1 cellular context compared by ENCODE assay signal in the genomic region with DNA sequence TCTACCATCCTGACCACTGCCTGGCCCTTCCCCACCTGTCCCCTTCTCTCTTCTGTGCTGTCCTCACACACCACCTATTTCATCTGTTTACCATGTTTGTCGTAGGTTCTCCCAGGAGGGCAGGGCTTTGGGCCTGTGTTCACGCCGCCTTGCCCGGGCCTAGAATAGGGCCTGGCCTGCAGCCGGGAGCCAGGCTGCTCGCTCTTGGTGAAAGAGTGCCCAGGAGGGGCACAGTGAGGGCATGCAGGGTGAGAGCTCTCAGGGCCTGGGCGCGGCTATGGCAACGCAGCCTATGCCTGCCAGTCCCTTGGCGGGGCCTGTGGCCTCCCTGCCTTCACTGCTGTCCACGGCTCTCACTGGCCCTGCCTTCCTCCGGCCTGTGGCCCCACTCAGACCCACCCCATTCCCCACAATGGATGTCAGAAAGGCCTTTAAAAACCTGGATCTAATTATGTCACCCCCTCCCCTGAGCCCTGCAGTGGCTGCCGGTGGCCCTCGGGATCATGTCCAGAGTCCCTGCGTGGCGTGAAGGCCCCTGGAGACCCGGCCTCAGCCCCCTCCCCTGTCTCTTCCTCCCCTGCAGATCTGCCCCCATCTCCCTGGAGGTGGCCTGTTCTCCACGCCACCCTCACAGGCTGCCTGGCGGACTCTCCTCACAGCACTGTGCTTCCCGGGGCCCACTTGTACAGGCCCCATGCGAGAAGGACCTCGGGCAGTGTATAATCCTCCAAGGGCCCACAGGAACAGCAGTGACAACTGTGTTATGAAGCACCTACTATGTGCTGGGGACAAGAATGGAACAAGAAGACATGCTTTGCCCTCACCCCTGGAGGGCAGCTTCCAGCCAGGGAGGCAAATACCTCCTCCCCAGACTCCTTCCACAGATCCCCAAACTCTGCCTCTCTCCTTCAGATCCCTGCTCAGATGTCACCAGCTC.
TF ChIP-seq lines count a peak whose summit lies in the region.

No MANE protein-coding gene starts in this region.

TF ChIP-seq in SK-N-SH, 30 proteins besides CTCF, POLR2A, EP300 and RAD21 (continued from another document):
- TF ChIP-seq, protein P1, sequence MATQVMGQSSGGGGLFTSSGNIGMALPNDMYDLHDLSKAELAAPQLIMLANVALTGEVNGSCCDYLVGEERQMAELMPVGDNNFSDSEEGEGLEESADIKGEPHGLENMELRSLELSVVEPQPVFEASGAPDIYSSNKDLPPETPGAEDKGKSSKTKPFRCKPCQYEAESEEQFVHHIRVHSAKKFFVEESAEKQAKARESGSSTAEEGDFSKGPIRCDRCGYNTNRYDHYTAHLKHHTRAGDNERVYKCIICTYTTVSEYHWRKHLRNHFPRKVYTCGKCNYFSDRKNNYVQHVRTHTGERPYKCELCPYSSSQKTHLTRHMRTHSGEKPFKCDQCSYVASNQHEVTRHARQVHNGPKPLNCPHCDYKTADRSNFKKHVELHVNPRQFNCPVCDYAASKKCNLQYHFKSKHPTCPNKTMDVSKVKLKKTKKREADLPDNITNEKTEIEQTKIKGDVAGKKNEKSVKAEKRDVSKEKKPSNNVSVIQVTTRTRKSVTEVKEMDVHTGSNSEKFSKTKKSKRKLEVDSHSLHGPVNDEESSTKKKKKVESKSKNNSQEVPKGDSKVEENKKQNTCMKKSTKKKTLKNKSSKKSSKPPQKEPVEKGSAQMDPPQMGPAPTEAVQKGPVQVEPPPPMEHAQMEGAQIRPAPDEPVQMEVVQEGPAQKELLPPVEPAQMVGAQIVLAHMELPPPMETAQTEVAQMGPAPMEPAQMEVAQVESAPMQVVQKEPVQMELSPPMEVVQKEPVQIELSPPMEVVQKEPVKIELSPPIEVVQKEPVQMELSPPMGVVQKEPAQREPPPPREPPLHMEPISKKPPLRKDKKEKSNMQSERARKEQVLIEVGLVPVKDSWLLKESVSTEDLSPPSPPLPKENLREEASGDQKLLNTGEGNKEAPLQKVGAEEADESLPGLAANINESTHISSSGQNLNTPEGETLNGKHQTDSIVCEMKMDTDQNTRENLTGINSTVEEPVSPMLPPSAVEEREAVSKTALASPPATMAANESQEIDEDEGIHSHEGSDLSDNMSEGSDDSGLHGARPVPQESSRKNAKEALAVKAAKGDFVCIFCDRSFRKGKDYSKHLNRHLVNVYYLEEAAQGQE (IDR thresholded peaks at IDR 0.05; ENCODE audit: low read depth, low read length), result no peak
- no peak for TF ChIP-seq GABPA (IDR thresholded peaks at IDR 0.05; ENCODE audit: low read depth)
- no peak for TF ChIP-seq NFIC (IDR thresholded peaks at IDR 0.05; ENCODE audit: borderline replicate concordance)
- no peak for TF ChIP-seq TCF12 (IDR thresholded peaks at IDR 0.05)
